ENCODE assay signal across 18 cellular contexts in the genomic region with DNA sequence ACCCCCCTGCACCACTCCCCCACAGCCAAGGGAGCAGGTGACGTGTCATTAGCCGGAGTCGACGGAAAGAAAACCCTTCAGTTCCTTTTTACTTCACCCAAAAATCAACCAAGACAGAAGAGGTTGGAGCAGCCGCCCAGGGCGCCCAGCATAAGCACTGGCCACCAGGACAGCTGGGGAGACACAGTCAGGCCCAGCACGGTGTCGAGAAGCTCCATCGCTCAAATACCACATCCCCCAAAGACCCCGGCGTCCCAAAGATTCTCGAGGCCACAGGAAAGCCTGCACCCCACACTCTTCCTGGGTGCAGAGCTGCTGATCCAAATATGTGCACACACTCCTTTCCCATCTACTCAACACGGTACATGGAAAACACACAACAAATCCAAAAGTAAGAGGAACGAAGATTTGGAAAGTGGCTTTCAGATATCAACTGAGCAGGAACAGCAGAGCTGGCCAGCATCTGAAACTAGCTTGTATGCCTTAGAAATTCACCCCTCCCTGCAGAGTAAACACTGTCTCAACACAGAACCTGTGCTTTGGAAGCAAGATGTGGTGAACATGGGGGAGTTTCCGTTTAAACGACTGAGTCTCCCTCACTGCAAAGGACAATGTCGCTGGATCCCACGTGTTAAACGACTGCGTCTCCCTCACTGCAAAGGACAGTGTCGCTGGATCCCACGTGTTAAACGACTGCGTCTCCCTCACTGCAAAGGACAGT.
"Had no signal": no experiment of that assay in that cellular context is flagged by ENCODE, and none has a peak within 500 bp of the region (broad histone marks: within the 10 kb centered on the region; RNA-seq: fewer than 3 reads in every experiment).

No MANE protein-coding gene starts in this region.

- H3K27ac Mint-ChIP-seq: activated B cell treated with CpG ODN at 0.5 μM for 24 hours; activated CD4-positive, alpha-beta memory T cell treated with anti-CD3 and anti-CD28 coated beads, Interleukin-2, amount 10 ng/mL, durations not matched to agents 7 days and 5 days; activated CD8-positive, alpha-beta memory T cell treated with anti-CD3 and anti-CD28 coated beads, Interleukin-2, amount 10 ng/mL, durations not matched to agents 7 days and 5 days; activated naive CD8-positive, alpha-beta T cell treated with anti-CD3 and anti-CD28 coated beads for 36 hours; naive thymus-derived CD4-positive, alpha-beta T cell; stimulated activated naive B cell treated with anti-CD40 and anti-IgM and Interleukin-4, amounts not matched to agents 10 μg/mL and 1 μg/mL and 100 μg/mL, for 72 hours had no signal

- H3K36me3 Mint-ChIP-seq: activated CD8-positive, alpha-beta memory T cell treated with anti-CD3 and anti-CD28 coated beads, Interleukin-2, amount 10 ng/mL, durations not matched to agents 7 days and 5 days; activated naive CD8-positive, alpha-beta T cell treated with anti-CD3 and anti-CD28 coated beads for 36 hours; naive thymus-derived CD4-positive, alpha-beta T cell; stimulated activated naive B cell treated with anti-CD40 and anti-IgM and Interleukin-4, amounts not matched to agents 10 μg/mL and 1 μg/mL and 100 μg/mL, for 72 hours had no signal

- H3K27ac ChIP-seq: cardiac muscle cell, epithelial cell of prostate had no signal

- H3K4me1 Mint-ChIP-seq: activated B cell treated with CpG ODN at 0.5 μM for 24 hours; activated CD4-positive, alpha-beta memory T cell treated with anti-CD3 and anti-CD28 coated beads, Interleukin-2, amount 10 ng/mL, durations not matched to agents 7 days and 5 days; activated CD8-positive, alpha-beta memory T cell treated with anti-CD3 and anti-CD28 coated beads, Interleukin-2, amount 10 ng/mL, durations not matched to agents 7 days and 5 days; activated naive CD8-positive, alpha-beta T cell treated with anti-CD3 and anti-CD28 coated beads for 36 hours; naive thymus-derived CD4-positive, alpha-beta T cell; stimulated activated naive B cell treated with anti-CD40 and anti-IgM and Interleukin-4, amounts not matched to agents 10 μg/mL and 1 μg/mL and 100 μg/mL, for 72 hours had no signal

- H3K36me3 ChIP-seq: cardiac muscle cell had no signal

- H3K4me3 ChIP-seq: cardiac muscle cell had no signal

- ATAC-seq: activated CD8-positive, alpha-beta memory T cell treated with anti-CD3 and anti-CD28 coated beads, Interleukin-2, amount 10 ng/mL, durations not matched to agents 7 days and 5 days; naive thymus-derived CD4-positive, alpha-beta T cell; stimulated activated naive B cell treated with anti-CD40 and anti-IgM and Interleukin-4, amounts not matched to agents 10 μg/mL and 1 μg/mL and 100 μg/mL, for 72 hours had no signal

- H3K4me3 Mint-ChIP-seq: activated B cell treated with CpG ODN at 0.5 μM for 24 hours; activated CD4-positive, alpha-beta memory T cell treated with anti-CD3 and anti-CD28 coated beads, Interleukin-2, amount 10 ng/mL, durations not matched to agents 7 days and 5 days; activated CD8-positive, alpha-beta memory T cell treated with anti-CD3 and anti-CD28 coated beads, Interleukin-2, amount 10 ng/mL, durations not matched to agents 7 days and 5 days; activated naive CD8-positive, alpha-beta T cell treated with anti-CD3 and anti-CD28 coated beads for 36 hours; naive thymus-derived CD4-positive, alpha-beta T cell; stimulated activated naive B cell treated with anti-CD40 and anti-IgM and Interleukin-4, amounts not matched to agents 10 μg/mL and 1 μg/mL and 100 μg/mL, for 72 hours had no signal

- H3K9me3 Mint-ChIP-seq: activated B cell treated with CpG ODN at 0.5 μM for 24 hours; activated CD4-positive, alpha-beta memory T cell treated with anti-CD3 and anti-CD28 coated beads, Interleukin-2, amount 10 ng/mL, durations not matched to agents 7 days and 5 days; activated naive CD8-positive, alpha-beta T cell treated with anti-CD3 and anti-CD28 coated beads for 36 hours; naive thymus-derived CD4-positive, alpha-beta T cell; stimulated activated naive B cell treated with anti-CD40 and anti-IgM and Interleukin-4, amounts not matched to agents 10 μg/mL and 1 μg/mL and 100 μg/mL, for 72 hours had no signal

- H3K27me3 ChIP-seq: cardiac muscle cell had no signal

- DNase-seq: activated B cell treated with CpG ODN at 0.5 μM for 24 hours; activated CD4-positive, alpha-beta memory T cell treated with anti-CD3 and anti-CD28 coated beads, Interleukin-2, amount 10 ng/mL, durations not matched to agents 7 days and 5 days; activated CD4-positive, alpha-beta T cell treated with anti-CD3 and anti-CD28 coated beads for 4 hours; activated CD8-positive, alpha-beta memory T cell treated with anti-CD3 and anti-CD28 coated beads, Interleukin-2, amount 10 ng/mL, durations not matched to agents 7 days and 5 days; activated naive CD4-positive, alpha-beta T cell; activated naive CD8-positive, alpha-beta T cell treated with anti-CD3 and anti-CD28 coated beads for 36 hours; amniotic stem cell; foreskin fibroblast; hypothalamus; islet precursor cell; mesenchymal stem cell; naive thymus-derived CD4-positive, alpha-beta T cell; stimulated activated CD4-positive, alpha-beta T cell treated with anti-CD3 and anti-CD28 coated beads, Interleukin-4, amount 100 ng/mL, for 4 hours; stimulated activated naive B cell treated with anti-CD40 and anti-IgM and Interleukin-4, amounts not matched to agents 10 μg/mL and 1 μg/mL and 100 μg/mL, for 72 hours; T-helper 1 cell; T-helper 9 cell had no signal

- H3K27me3 Mint-ChIP-seq: activated CD4-positive, alpha-beta memory T cell treated with anti-CD3 and anti-CD28 coated beads, Interleukin-2, amount 10 ng/mL, durations not matched to agents 7 days and 5 days; activated CD8-positive, alpha-beta memory T cell treated with anti-CD3 and anti-CD28 coated beads, Interleukin-2, amount 10 ng/mL, durations not matched to agents 7 days and 5 days; activated naive CD8-positive, alpha-beta T cell treated with anti-CD3 and anti-CD28 coated beads for 36 hours had no signal
